8 cellular contexts compared by ENCODE assay signal in genomic region chr19:18428837-18429674, GRCh38. TPM values are rescaled to one million over a fixed set of nuclear protein-coding genes. Genes with fewer than 3 reads are reported as not detected.
A peak's percentile ranks its signal among the peaks of the same experiment; 100 is the strongest.
DNase-seq lines count a peak whose midpoint lies in the region; ATAC-seq and TF ChIP-seq lines count a peak whose summit lies in the region.

No MANE protein-coding gene starts in this region.

- TF ChIP-seq CTCF in osteoblast (IDR thresholded peaks at IDR 0.05; ENCODE audit: extremely low read depth, low read depth, low read length) (no peak), upper lobe of right lung (IDR thresholded peaks at IDR 0.05) (no peak)

- H3K79me2 ChIP-seq in osteoblast (ENCODE audit: insufficient read depth, low read length), result peaks cover 52% of the 10 kb centered on the region

- DNase-seq in NCI-H187 (lab: John Stamatoyannopoulos, UW) (peak; percentile 81 to 83), NCI-H187 treated with DMSO at 0.1 percent for 48 hours (lab: John Stamatoyannopoulos, UW) (no peak), OCI-M1 (lab: John Stamatoyannopoulos, UW) (peak; percentile 81), activated gamma-delta T cell treated with Interleukin-2 at 50 U/mL for 16 hours (peak; percentile 84), germinal center (ENCODE audit: low spot score) (peak; percentile 89), osteoblast (ENCODE audit: insufficient read length, low spot score, missing footprints) (peak; percentile 99), upper lobe of right lung (peak; percentile 84)

- H3K27me3 ChIP-seq in osteoblast (ENCODE audit: insufficient read depth, low read length), result no peaks in the 10 kb centered on the region
- no peaks in the 10 kb centered on the region for H3K27me3 ChIP-seq in upper lobe of right lung

- H3K4me3 ChIP-seq in osteoblast (ENCODE audit: insufficient read depth, low read length) (peak overlapping the region; percentile 65), upper lobe of right lung (peak overlapping the region; percentile 44)

- H3K36me3 ChIP-seq in osteoblast (ENCODE audit: insufficient read depth, low read length) (peaks cover 3% of the 10 kb centered on the region), upper lobe of right lung (no peaks in the 10 kb centered on the region)

- intact Hi-C loops in upper lobe of right lung (cut with DNase I), result no loop called here

- H2AFZ ChIP-seq in osteoblast (ENCODE audit: low read length), result no peak overlapping the region

- H3K9me3 ChIP-seq in osteoblast (ENCODE audit: low read depth, low read length), result no peaks in the 10 kb centered on the region
- H3K9me3 ChIP-seq in upper lobe of right lung, result no peaks in the 10 kb centered on the region

- H4K20me1 ChIP-seq in osteoblast (ENCODE audit: insufficient read depth, low read length), result peaks cover 30% of the 10 kb centered on the region

- H3K4me1 ChIP-seq in osteoblast (ENCODE audit: insufficient read depth, low read length) (peaks cover 29% of the 10 kb centered on the region), upper lobe of right lung (peaks cover 30% of the 10 kb centered on the region)

- peak; percentile 39 for ATAC-seq in HG03439 (IDR thresholded peaks at IDR 0.05; ENCODE audit: unreplicated experiment)
- peak; percentile 69 for ATAC-seq in upper lobe of right lung

- peak overlapping the region; percentile 69 for H3K4me2 ChIP-seq in osteoblast (ENCODE audit: insufficient read depth, low read length)

- peak overlapping the region; percentile 68 for H3K27ac ChIP-seq in osteoblast (ENCODE audit: low read depth, low read length)
- H3K27ac ChIP-seq in upper lobe of right lung, result peak overlapping the region; percentile 63

RNA-seq across cellular contexts. Expression of gene ISYNA1, which starts 8.9 kb away (rescaled TPM):
- total RNA-seq in osteoblast, result 7.7 and 8.0 TPM in 2 replicates
- 34.6 TPM for total RNA-seq in upper lobe of right lung

RNA-seq across cellular contexts. Expression of gene SSBP4, which starts 9.9 kb away (rescaled TPM):
- total RNA-seq in osteoblast (77.8 and 90.8 TPM in 2 replicates), upper lobe of right lung (57.3 TPM)

RNA-seq across cellular contexts. Expression of gene LRRC25, which starts 31.6 kb away (rescaled TPM):
- total RNA-seq in osteoblast (0.88 and 1.1 TPM in 2 replicates), upper lobe of right lung (22.7 TPM)

RNA-seq across cellular contexts. Expression of gene GDF15, which starts 43.1 kb away (rescaled TPM):
- total RNA-seq in osteoblast (61.6 and 74.2 TPM in 2 replicates), upper lobe of right lung (105 TPM)

Comparison
In these comparisons a context has a peak if more than half of its experiments do, and no peak if none do; other contexts are left out.
1. RNA of gene LRRC25, which starts 31.6 kb away (total RNA-seq): 22.7 TPM in upper lobe of right lung (single experiment); 0.88 to 1.1 TPM in osteoblast; every median in the first group is over 10 times any median in the second.